ENCODE assay signal across 1 cellular context in the genomic region with DNA sequence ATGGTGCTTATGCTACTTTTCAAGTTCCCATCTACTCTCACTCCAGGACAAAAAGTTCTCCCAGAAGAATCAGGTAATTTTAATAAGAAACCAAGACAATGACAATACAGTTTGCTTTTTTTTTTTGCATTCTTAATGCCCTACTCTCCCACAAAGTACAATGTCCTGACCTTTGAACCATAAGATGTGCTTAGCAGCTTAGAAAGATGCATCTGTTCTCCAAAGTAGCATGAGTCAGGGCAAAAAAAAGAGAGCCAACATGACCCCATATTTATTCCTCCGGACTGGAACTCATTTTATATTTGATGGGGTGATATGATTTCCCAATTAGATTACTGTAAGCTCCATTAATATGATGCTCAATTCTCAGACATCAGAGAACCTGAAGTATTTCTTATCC.
A peak's percentile ranks its signal among the peaks of the same experiment; 100 is the strongest.
TF ChIP-seq lines count a peak whose summit lies in the region.

No MANE protein-coding gene starts in this region.

TF ChIP-seq in K562, 482 proteins besides CTCF, POLR2A, EP300 and RAD21:
- TF ChIP-seq EWSR1 (IDR thresholded peaks at IDR 0.05; ENCODE audit: borderline replicate concordance, low read depth, partially characterized antibody) (no peak), ZNF184 (CRISPR knock-in tag; IDR thresholded peaks at IDR 0.05) (no peak), FOSL1 (tag; conservative IDR thresholded peaks at IDR 0.05) (no peak), ZNF140 (CRISPR knock-in tag; IDR thresholded peaks at IDR 0.05) (no peak), ZEB2 (IDR thresholded peaks at IDR 0.05) (no peak), POLR2G (IDR thresholded peaks at IDR 0.05; ENCODE audit: low read depth, low read length) (peak; percentile 28; the same call in 1 of the 2 replicates), ZNF134 (CRISPR knock-in tag; conservative IDR thresholded peaks at IDR 0.05) (no peak), PRMT5 (CRISPR knock-in tag; IDR thresholded peaks at IDR 0.05) (no peak), NR2C1 (IDR thresholded peaks at IDR 0.05) (0 out of 2 replicates have a peak, but pooled peaks have one; percentile 26), NR2C1 (tag; IDR thresholded peaks at IDR 0.05) (peak; percentile 13; the same call in 1 of the 2 replicates), PTTG1 (tag; IDR thresholded peaks at IDR 0.05; ENCODE audit: low read depth) (no peak), KDM4B (IDR thresholded peaks at IDR 0.05; ENCODE audit: borderline replicate concordance in 2 of 2, low read depth in 1 of 2) (no peak), GATAD2B (IDR thresholded peaks at IDR 0.05; ENCODE audit: borderline replicate concordance) (no peak), NR1H2 (CRISPR knock-in tag; IDR thresholded peaks at IDR 0.05) (no peak), ZNF175 (CRISPR knock-in tag; IDR thresholded peaks at IDR 0.05; ENCODE audit: low read depth) (no peak), RBM22 (IDR thresholded peaks at IDR 0.05; ENCODE audit: low read depth, low read length, poor library complexity, severe bottlenecking) (peak; percentile 32), POLR2H (tag; IDR thresholded peaks at IDR 0.05; ENCODE audit: low read depth) (0 out of 2 replicates have a peak, but pooled peaks have one; percentile 44), U2AF1 (optimal IDR thresholded peaks at IDR 0.05; ENCODE audit: low read depth, low read length) (no peak), BDP1 (IDR thresholded peaks at IDR 0.05; ENCODE audit: insufficient read depth, insufficient read length) (no peak), TCF7 (IDR thresholded peaks at IDR 0.05; ENCODE audit: borderline replicate concordance) (no peak), ETS2 (tag; IDR thresholded peaks at IDR 0.05; ENCODE audit: borderline replicate concordance, poor library complexity, severe bottlenecking) (no peak)
- TF ChIP-seq, protein P1, sequence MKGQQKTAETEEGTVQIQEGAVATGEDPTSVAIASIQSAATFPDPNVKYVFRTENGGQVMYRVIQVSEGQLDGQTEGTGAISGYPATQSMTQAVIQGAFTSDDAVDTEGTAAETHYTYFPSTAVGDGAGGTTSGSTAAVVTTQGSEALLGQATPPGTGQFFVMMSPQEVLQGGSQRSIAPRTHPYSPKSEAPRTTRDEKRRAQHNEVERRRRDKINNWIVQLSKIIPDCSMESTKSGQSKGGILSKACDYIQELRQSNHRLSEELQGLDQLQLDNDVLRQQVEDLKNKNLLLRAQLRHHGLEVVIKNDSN (CRISPR knock-in tag; IDR thresholded peaks at IDR 0.05) = no peak
- TF ChIP-seq, protein P2, sequence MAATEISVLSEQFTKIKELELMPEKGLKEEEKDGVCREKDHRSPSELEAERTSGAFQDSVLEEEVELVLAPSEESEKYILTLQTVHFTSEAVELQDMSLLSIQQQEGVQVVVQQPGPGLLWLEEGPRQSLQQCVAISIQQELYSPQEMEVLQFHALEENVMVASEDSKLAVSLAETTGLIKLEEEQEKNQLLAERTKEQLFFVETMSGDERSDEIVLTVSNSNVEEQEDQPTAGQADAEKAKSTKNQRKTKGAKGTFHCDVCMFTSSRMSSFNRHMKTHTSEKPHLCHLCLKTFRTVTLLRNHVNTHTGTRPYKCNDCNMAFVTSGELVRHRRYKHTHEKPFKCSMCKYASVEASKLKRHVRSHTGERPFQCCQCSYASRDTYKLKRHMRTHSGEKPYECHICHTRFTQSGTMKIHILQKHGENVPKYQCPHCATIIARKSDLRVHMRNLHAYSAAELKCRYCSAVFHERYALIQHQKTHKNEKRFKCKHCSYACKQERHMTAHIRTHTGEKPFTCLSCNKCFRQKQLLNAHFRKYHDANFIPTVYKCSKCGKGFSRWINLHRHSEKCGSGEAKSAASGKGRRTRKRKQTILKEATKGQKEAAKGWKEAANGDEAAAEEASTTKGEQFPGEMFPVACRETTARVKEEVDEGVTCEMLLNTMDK (IDR thresholded peaks at IDR 0.05; ENCODE audit: borderline replicate concordance, insufficient read depth, low read depth, low read length, poor library complexity, severe bottlenecking) = no peak
